Comparison of ENCODE assay signal across 9 cellular contexts in genomic region chr19:48364564-48365363, GRCh38. TPM values are rescaled to one million over a fixed set of nuclear protein-coding genes. Genes with fewer than 3 reads are reported as not detected.
A peak's percentile ranks its signal among the peaks of the same experiment; 100 is the strongest.
DNase-seq lines count a peak whose midpoint lies in the region; ATAC-seq and TF ChIP-seq lines count a peak whose summit lies in the region.
"Had no signal": no experiment of that assay in that cellular context is flagged by ENCODE, and none has a peak within 500 bp of the region (broad histone marks: within the 10 kb centered on the region; RNA-seq: fewer than 3 reads in every experiment).

No MANE protein-coding gene starts in this region.

- H3K9me3 Mint-ChIP-seq in activated CD4-positive, alpha-beta T cell treated with anti-CD3 and anti-CD28 coated beads, Interleukin-2, amount 10 ng/mL, durations not matched to agents 7 days and 5 days = no peaks in the 10 kb centered on the region
- no peaks in the 10 kb centered on the region for H3K9me3 Mint-ChIP-seq in activated naive CD8-positive, alpha-beta T cell treated with anti-CD3 and anti-CD28 coated beads, Interleukin-2, amount 10 ng/mL, durations not matched to agents 7 days and 5 days

- POLR2A ChIA-PET in activated CD4-positive, alpha-beta T cell treated with anti-CD3 and anti-CD28 coated beads, Interleukin-2, amount 10 ng/mL, durations not matched to agents 7 days and 5 days (lab: Charles Lee) = no interaction called here
- POLR2A ChIA-PET in activated naive CD8-positive, alpha-beta T cell treated with anti-CD3 and anti-CD28 coated beads, Interleukin-2, amount 10 ng/mL, durations not matched to agents 7 days and 5 days (lab: Charles Lee) = interaction anchor here (0.8 to 3.3 kb wide), 12 partner anchors 26 to 195 kb away, joined by 3 to 40 read pairs (median 4); partner anchors contain the start of genes EMP3, GRIN2D and KDELR1

- H3K9me3 ChIP-seq in thoracic aorta = no peaks in the 10 kb centered on the region

- H3K4me1 Mint-ChIP-seq in activated CD4-positive, alpha-beta T cell treated with anti-CD3 and anti-CD28 coated beads, Interleukin-2, amount 10 ng/mL, durations not matched to agents 7 days and 5 days = peaks cover 20% of the 10 kb centered on the region
- H3K4me1 Mint-ChIP-seq in activated naive CD8-positive, alpha-beta T cell treated with anti-CD3 and anti-CD28 coated beads, Interleukin-2, amount 10 ng/mL, durations not matched to agents 7 days and 5 days = peaks cover 17% of the 10 kb centered on the region

- peaks cover 9% of the 10 kb centered on the region for H3K36me3 Mint-ChIP-seq in activated CD4-positive, alpha-beta T cell treated with anti-CD3 and anti-CD28 coated beads, Interleukin-2, amount 10 ng/mL, durations not matched to agents 7 days and 5 days (ENCODE audit: low read depth)
- H3K36me3 Mint-ChIP-seq in activated naive CD8-positive, alpha-beta T cell treated with anti-CD3 and anti-CD28 coated beads, Interleukin-2, amount 10 ng/mL, durations not matched to agents 7 days and 5 days = peaks cover 2% of the 10 kb centered on the region

- H3K27me3 ChIP-seq in layer of hippocampus (ENCODE audit: control insufficient read depth, insufficient read depth, low read length) (no peaks in the 10 kb centered on the region), thoracic aorta (replicated peaks; ENCODE audit: insufficient read depth) (no peaks in the 10 kb centered on the region)

- CTCF ChIA-PET in activated CD4-positive, alpha-beta T cell treated with anti-CD3 and anti-CD28 coated beads, Interleukin-2, amount 10 ng/mL, durations not matched to agents 7 days and 5 days (lab: Charles Lee) = interaction anchor here (0.7 to 3.0 kb wide), 7 partner anchors 8 to 44 kb away, joined by 3 to 15 read pairs (median 3); partner anchors contain the start of gene KDELR1

- ATAC-seq in activated naive CD8-positive, alpha-beta T cell treated with anti-CD3 and anti-CD28 coated beads, Interleukin-2, amount 10 ng/mL, durations not matched to agents 7 days and 5 days (ENCODE audit: low read depth) = no peak
- ATAC-seq in thoracic aorta (ENCODE audit: insufficient number of reproducible peaks, low FRiP score, low read depth) = peak; percentile 7
- ATAC-seq in HG02884 (IDR thresholded peaks at IDR 0.05; ENCODE audit: unreplicated experiment) = no peak

- H3K27ac Mint-ChIP-seq in activated CD4-positive, alpha-beta T cell treated with anti-CD3 and anti-CD28 coated beads, Interleukin-2, amount 10 ng/mL, durations not matched to agents 7 days and 5 days = peak overlapping the region; percentile 92
- H3K27ac Mint-ChIP-seq in activated naive CD8-positive, alpha-beta T cell treated with anti-CD3 and anti-CD28 coated beads, Interleukin-2, amount 10 ng/mL, durations not matched to agents 7 days and 5 days = peak overlapping the region; percentile 97

- H3K27me3 Mint-ChIP-seq in activated CD4-positive, alpha-beta T cell treated with anti-CD3 and anti-CD28 coated beads, Interleukin-2, amount 10 ng/mL, durations not matched to agents 7 days and 5 days = no peaks in the 10 kb centered on the region
- H3K27me3 Mint-ChIP-seq in activated naive CD8-positive, alpha-beta T cell treated with anti-CD3 and anti-CD28 coated beads, Interleukin-2, amount 10 ng/mL, durations not matched to agents 7 days and 5 days = no peaks in the 10 kb centered on the region

- no peak for DNase-seq in activated CD4-positive, alpha-beta T cell treated with anti-CD3 and anti-CD28 coated beads, Interleukin-2, amount 10 ng/mL, durations not matched to agents 7 days and 5 days
- no peak for DNase-seq in activated CD4-positive, alpha-beta T cell treated with anti-CD3 and anti-CD28 coated beads, Interleukin-2, amount 50 U/mL, for 48 hours
- no peak for DNase-seq in activated naive CD8-positive, alpha-beta T cell treated with anti-CD3 and anti-CD28 coated beads, Interleukin-2, amount 10 ng/mL, durations not matched to agents 7 days and 5 days
- DNase-seq in thoracic aorta (ENCODE audit: low spot score) (no peak), HuH-7.5 (ENCODE audit: low spot score) (no peak)
- DNase-seq in stimulated activated CD4-positive, alpha-beta T cell treated with anti-CD3 and anti-CD28 coated beads, Interleukin-4, amount 100 ng/mL, for 4 hours = no peak

- H3K4me3 Mint-ChIP-seq in activated CD4-positive, alpha-beta T cell treated with anti-CD3 and anti-CD28 coated beads, Interleukin-2, amount 10 ng/mL, durations not matched to agents 7 days and 5 days = peak overlapping the region; percentile 79
- H3K4me3 Mint-ChIP-seq in activated naive CD8-positive, alpha-beta T cell treated with anti-CD3 and anti-CD28 coated beads, Interleukin-2, amount 10 ng/mL, durations not matched to agents 7 days and 5 days = peak overlapping the region; percentile 90

- TF ChIP-seq CTCF in thoracic aorta (IDR thresholded peaks at IDR 0.05) = peak; percentile 4

- H3K27ac ChIP-seq in layer of hippocampus (ENCODE audit: low read depth, low read length) = peak overlapping the region; percentile 99
- no peak overlapping the region for H3K27ac ChIP-seq in thoracic aorta

- peaks cover 0 to 4% of the 10 kb centered on the region in 2 donors for H3K4me1 ChIP-seq in thoracic aorta (ENCODE audit: control insufficient read depth in 1 of 2, low read depth in 2 of 2)

- H3K4me3 ChIP-seq in thoracic aorta = peak overlapping the region; percentile 82

- no peaks in the 10 kb centered on the region for H3K36me3 ChIP-seq in thoracic aorta

RNA-seq across cellular contexts. Expression of gene SYNGR4, which starts 0.6 kb away (rescaled TPM):
- total RNA-seq in activated CD4-positive, alpha-beta T cell treated with anti-CD3 and anti-CD28 coated beads, Interleukin-2, amount 10 ng/mL, durations not matched to agents 7 days and 5 days = not detected
- total RNA-seq in activated naive CD8-positive, alpha-beta T cell treated with anti-CD3 and anti-CD28 coated beads, Interleukin-2, amount 10 ng/mL, durations not matched to agents 7 days and 5 days = under 1 TPM in 1 of 2 experiments, not detected in 1; 0.30 TPM
- total RNA-seq in thoracic aorta = not detected
- total RNA-seq: renal cortical epithelial cell had no signal

RNA-seq across cellular contexts. Expression of gene TMEM143, which starts 1.0 kb away (rescaled TPM):
- 10 to 100 TPM; 19.0 to 21.7 TPM for total RNA-seq in activated CD4-positive, alpha-beta T cell treated with anti-CD3 and anti-CD28 coated beads, Interleukin-2, amount 10 ng/mL, durations not matched to agents 7 days and 5 days
- 10 to 100 TPM; 24.8 to 26.1 TPM for total RNA-seq in activated naive CD8-positive, alpha-beta T cell treated with anti-CD3 and anti-CD28 coated beads, Interleukin-2, amount 10 ng/mL, durations not matched to agents 7 days and 5 days
- total RNA-seq in thoracic aorta = 10 to 100 TPM in 1 of 2 donors, 1 to 10 TPM in 1; 6.3 to 18.4 TPM

RNA-seq across cellular contexts. Expression of gene KDELR1, which starts 26.6 kb away (rescaled TPM):
- 10 to 100 TPM; 69.6 to 81.6 TPM for total RNA-seq in activated CD4-positive, alpha-beta T cell treated with anti-CD3 and anti-CD28 coated beads, Interleukin-2, amount 10 ng/mL, durations not matched to agents 7 days and 5 days
- 10 to 100 TPM; 75.8 to 75.9 TPM for total RNA-seq in activated naive CD8-positive, alpha-beta T cell treated with anti-CD3 and anti-CD28 coated beads, Interleukin-2, amount 10 ng/mL, durations not matched to agents 7 days and 5 days
- total RNA-seq in thoracic aorta = 10 to 100 TPM; 65.6 to 79.9 TPM

RNA-seq across cellular contexts. Expression of gene GRIN2D, which starts 28.7 kb away (rescaled TPM):
- total RNA-seq in activated CD4-positive, alpha-beta T cell treated with anti-CD3 and anti-CD28 coated beads, Interleukin-2, amount 10 ng/mL, durations not matched to agents 7 days and 5 days = under 1 TPM; 0.04 to 0.20 TPM
- under 1 TPM; 0.14 to 0.17 TPM for total RNA-seq in activated naive CD8-positive, alpha-beta T cell treated with anti-CD3 and anti-CD28 coated beads, Interleukin-2, amount 10 ng/mL, durations not matched to agents 7 days and 5 days
- total RNA-seq in thoracic aorta = under 1 TPM in 1 of 2 donors, not detected in 1; 0.68 TPM

RNA-seq across cellular contexts. Expression of gene EMP3, which starts 39.4 kb away (rescaled TPM):
- 100 to 1,000 TPM; 444 to 544 TPM for total RNA-seq in activated CD4-positive, alpha-beta T cell treated with anti-CD3 and anti-CD28 coated beads, Interleukin-2, amount 10 ng/mL, durations not matched to agents 7 days and 5 days
- 100 to 1,000 TPM; 285 to 303 TPM for total RNA-seq in activated naive CD8-positive, alpha-beta T cell treated with anti-CD3 and anti-CD28 coated beads, Interleukin-2, amount 10 ng/mL, durations not matched to agents 7 days and 5 days
- total RNA-seq in thoracic aorta = 10 to 100 TPM; 61.7 to 95.7 TPM
